ENCODE assay signal across 8 cellular contexts in the genomic region with DNA sequence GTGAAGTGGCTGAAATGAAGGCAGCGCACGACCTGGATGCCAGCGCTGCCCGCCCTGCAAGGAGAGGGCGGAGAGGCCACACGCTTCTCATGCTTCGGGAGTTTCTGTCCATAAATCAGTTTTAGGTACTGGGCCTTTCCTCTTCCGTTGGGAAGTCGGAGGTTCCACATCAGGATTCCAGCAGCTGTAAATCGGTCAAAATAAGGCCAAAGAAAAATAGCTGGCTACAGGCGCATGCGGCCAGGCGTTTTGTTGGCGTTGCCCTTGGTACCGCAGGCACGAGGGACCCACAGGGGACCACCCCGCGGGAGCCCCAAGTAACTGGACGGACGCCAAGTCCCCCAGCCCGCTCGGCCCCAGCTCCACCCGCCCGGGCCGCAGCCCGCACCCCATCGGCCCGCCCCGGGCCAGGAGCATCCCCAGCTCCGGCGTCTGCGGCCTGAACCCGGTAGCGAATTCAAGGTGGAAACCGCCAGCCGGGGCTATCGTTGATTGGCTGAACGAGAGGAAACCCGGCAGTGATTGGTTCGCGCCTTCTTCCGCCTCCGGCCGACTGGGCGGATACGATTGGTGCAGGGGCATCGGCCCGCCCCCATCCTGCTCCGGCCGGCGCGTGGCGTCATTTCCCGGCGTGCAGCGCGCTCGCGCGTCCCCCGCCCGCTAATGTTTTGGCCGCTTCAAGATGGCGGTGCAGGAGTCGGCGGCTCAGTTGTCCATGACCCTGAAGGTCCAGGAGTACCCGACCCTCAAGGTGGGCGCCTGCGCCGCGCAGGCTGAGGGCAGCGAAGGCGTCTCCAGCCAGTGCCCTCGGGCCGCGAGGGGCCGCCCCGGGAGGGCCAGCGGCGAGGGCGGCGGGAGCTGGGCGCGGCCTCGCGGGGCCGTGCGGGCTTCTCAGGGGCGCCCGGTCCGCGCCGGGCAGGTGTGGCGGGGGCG. TPM values are rescaled to one million over a fixed set of nuclear protein-coding genes. Genes with fewer than 3 reads are reported as not detected.
A peak's percentile ranks its signal among the peaks of the same experiment; 100 is the strongest.
DNase-seq lines count a peak whose midpoint lies in the region; ATAC-seq and TF ChIP-seq lines count a peak whose summit lies in the region.

A gene (plus strand): TSS at position 660 of the 933 bp plus-strand sequence. CDS start 23 bp downstream, at position 683.

- DNase-seq in GM06990 (ENCODE audit: extremely low read depth, insufficient read length) (peak; percentile 98), NCI-H1092 (lab: John Stamatoyannopoulos, UW) (peak; percentile 95), globus pallidus (ENCODE audit: low spot score) (peak; percentile 95), nucleus accumbens (lab: John Stamatoyannopoulos, UW) (peak; percentile 77 to 98 (median 95)), suprapubic skin (ENCODE audit: low spot score in 2 of 2) (peak; percentile 98 to 99)

- TF ChIP-seq CTCF in GM06990 (IDR thresholded peaks at IDR 0.05; ENCODE audit: insufficient read depth, low read length, poor library complexity, severe bottlenecking): no peak
- TF ChIP-seq CTCF in suprapubic skin (IDR thresholded peaks at IDR 0.05): no peak

- peak within 1 kb of the TSS; percentile 98 for H3K4me3 Mint-ChIP-seq in activated naive CD4-positive, alpha-beta T cell treated with anti-CD3 and anti-CD28 coated beads, Interleukin-2, amount 50 U/mL, for 24 hours

- no peaks in the 10 kb centered on the region for H3K27me3 ChIP-seq in GM06990 (replicated peaks; ENCODE audit: control insufficient read depth, insufficient read depth, low read length)
- H3K27me3 ChIP-seq in suprapubic skin: no peaks in the 10 kb centered on the region

- 2% methylated on average over 29 of the region's 95 CpGs for WGBS in suprapubic skin

- peaks cover 47% of the 10 kb centered on the region for H3K4me1 Mint-ChIP-seq in activated naive CD4-positive, alpha-beta T cell treated with anti-CD3 and anti-CD28 coated beads, Interleukin-2, amount 50 U/mL, for 24 hours

- TF ChIP-seq EP300 in suprapubic skin (IDR thresholded peaks at IDR 0.05): no peak

- H3K9me3 ChIP-seq in suprapubic skin: no peaks in the 10 kb centered on the region

- ATAC-seq in HG02588 (IDR thresholded peaks at IDR 0.05; ENCODE audit: unreplicated experiment): peak; percentile 88
- peak; percentile 99 for ATAC-seq in SK-N-SH treated with all-trans-retinoic acid at 6 μM for 48 hours

- H3K4me1 ChIP-seq in suprapubic skin: peaks cover 42% of the 10 kb centered on the region

- peaks cover 4% of the 10 kb centered on the region for H3K36me3 ChIP-seq in GM06990 (ENCODE audit: control insufficient read depth, insufficient read depth, low read length)
- H3K36me3 ChIP-seq in suprapubic skin: no peaks in the 10 kb centered on the region

- TF ChIP-seq POLR2A in suprapubic skin (IDR thresholded peaks at IDR 0.05): peak in 1 of 2 donors; percentile 33

- H3K27ac Mint-ChIP-seq in activated naive CD4-positive, alpha-beta T cell treated with anti-CD3 and anti-CD28 coated beads, Interleukin-2, amount 50 U/mL, for 24 hours: peak within 1 kb of the TSS; percentile 94

- peak within 1 kb of the TSS; percentile 88 for H3K27ac ChIP-seq in suprapubic skin

- no peaks in the 10 kb centered on the region for H3K36me3 Mint-ChIP-seq in activated naive CD4-positive, alpha-beta T cell treated with anti-CD3 and anti-CD28 coated beads, Interleukin-2, amount 50 U/mL, for 24 hours

- no peaks in the 10 kb centered on the region for H3K9me3 Mint-ChIP-seq in activated naive CD4-positive, alpha-beta T cell treated with anti-CD3 and anti-CD28 coated beads, Interleukin-2, amount 50 U/mL, for 24 hours

- H3K27me3 Mint-ChIP-seq in activated naive CD4-positive, alpha-beta T cell treated with anti-CD3 and anti-CD28 coated beads, Interleukin-2, amount 50 U/mL, for 24 hours: no peaks in the 10 kb centered on the region

- peak within 1 kb of the TSS; percentile 95 for H3K4me3 ChIP-seq in GM06990 (replicated peaks; ENCODE audit: low read depth, low read length)
- H3K4me3 ChIP-seq in suprapubic skin: peak within 1 kb of the TSS; percentile 97

TF ChIP-seq in SK-N-SH treated with all-trans-retinoic acid at 6 μM for 48 hours, 23 proteins besides CTCF, POLR2A, EP300 and RAD21:
- TF ChIP-seq CSDC2 (CRISPR knock-in tag; IDR thresholded peaks at IDR 0.05) (no peak), ZFP30 (CRISPR knock-in tag; IDR thresholded peaks at IDR 0.05) (no peak), ZNF8 (CRISPR knock-in tag; IDR thresholded peaks at IDR 0.05) (no peak)
- TF ChIP-seq, protein P1, sequence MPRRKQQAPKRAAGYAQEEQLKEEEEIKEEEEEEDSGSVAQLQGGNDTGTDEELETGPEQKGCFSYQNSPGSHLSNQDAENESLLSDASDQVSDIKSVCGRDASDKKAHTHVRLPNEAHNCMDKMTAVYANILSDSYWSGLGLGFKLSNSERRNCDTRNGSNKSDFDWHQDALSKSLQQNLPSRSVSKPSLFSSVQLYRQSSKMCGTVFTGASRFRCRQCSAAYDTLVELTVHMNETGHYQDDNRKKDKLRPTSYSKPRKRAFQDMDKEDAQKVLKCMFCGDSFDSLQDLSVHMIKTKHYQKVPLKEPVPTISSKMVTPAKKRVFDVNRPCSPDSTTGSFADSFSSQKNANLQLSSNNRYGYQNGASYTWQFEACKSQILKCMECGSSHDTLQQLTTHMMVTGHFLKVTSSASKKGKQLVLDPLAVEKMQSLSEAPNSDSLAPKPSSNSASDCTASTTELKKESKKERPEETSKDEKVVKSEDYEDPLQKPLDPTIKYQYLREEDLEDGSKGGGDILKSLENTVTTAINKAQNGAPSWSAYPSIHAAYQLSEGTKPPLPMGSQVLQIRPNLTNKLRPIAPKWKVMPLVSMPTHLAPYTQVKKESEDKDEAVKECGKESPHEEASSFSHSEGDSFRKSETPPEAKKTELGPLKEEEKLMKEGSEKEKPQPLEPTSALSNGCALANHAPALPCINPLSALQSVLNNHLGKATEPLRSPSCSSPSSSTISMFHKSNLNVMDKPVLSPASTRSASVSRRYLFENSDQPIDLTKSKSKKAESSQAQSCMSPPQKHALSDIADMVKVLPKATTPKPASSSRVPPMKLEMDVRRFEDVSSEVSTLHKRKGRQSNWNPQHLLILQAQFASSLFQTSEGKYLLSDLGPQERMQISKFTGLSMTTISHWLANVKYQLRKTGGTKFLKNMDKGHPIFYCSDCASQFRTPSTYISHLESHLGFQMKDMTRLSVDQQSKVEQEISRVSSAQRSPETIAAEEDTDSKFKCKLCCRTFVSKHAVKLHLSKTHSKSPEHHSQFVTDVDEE (CRISPR knock-in tag; IDR thresholded peaks at IDR 0.05): peak; percentile 39; the same call in 1 of the 2 replicates

RNA-seq across cellular contexts. Expression of the gene that starts here (rescaled TPM):
- 100 to 1,000 TPM in 1 of 4 donors, 10 to 100 TPM in 3; 58.7 to 112 (median 69.5) TPM for total RNA-seq in suprapubic skin

Comparison
In these comparisons a context has a peak if more than half of its experiments do, and no peak if none do; other contexts are left out.
1. Peak in every context shown above with its lines: DNase-seq, ATAC-seq, H3K4me3 ChIP-seq and H3K27ac ChIP-seq.